Comparison of ENCODE assay signal across 12 cellular contexts in the genomic region with DNA sequence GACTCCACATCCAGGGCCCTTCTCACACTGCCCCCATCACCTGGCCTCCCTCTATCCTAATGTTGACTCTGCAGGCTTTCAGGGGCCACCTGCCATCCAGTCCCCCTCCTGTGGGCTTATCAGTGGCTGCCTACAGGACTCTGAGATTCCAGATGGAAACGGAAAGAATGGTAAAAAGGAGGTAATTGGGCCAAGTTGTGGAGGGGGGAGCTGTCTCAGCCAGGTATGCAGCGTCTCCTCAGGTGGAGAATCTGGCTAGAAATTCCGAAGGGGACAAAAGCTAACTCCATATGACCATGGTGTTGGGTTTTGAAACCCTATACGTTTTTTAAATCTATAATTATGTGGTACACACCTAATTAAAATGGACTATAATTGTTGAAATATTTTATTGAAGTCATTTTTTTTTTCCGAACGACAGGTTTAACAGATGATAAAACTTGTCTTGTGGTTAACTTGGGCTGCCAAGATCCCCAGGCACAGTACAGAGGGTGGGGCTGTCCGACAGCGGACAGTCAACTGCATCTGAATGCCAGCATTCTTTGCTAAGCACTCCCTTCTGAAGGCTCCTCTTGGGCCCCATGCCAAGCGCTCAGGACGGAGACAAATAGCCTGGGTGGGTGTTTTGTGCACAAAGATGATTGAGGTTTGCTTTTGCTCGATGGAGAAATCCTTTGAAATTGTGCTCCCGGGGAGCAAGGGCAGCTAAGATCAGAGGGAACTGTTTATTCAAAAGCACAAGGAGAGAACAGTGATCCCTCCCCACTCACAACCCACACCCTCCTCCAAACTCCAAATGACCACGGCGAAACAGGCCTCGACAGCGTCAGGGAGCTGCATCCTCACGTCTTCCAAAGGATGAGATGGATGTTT.
DNase-seq lines count a peak whose midpoint lies in the region; TF ChIP-seq lines count a peak whose summit lies in the region.
"Had no signal": no experiment of that assay in that cellular context is flagged by ENCODE, and none has a peak within 500 bp of the region (broad histone marks: within the 10 kb centered on the region; RNA-seq: fewer than 3 reads in every experiment).

No MANE protein-coding gene starts in this region.

- H3K36me3 ChIP-seq in SJSA1 (no peaks in the 10 kb centered on the region), testis (ENCODE audit: low read depth, missing control alignments) (no peaks in the 10 kb centered on the region)

- H3K27ac ChIP-seq in SJSA1 (no peak overlapping the region), testis (no peak overlapping the region)
- H3K27ac ChIP-seq: SK-N-MC had no signal

- H3K9me3 ChIP-seq in SJSA1 (replicated peaks) (no peaks in the 10 kb centered on the region), testis (no peaks in the 10 kb centered on the region)

- no peak for TF ChIP-seq CTCF in testis (IDR thresholded peaks at IDR 0.05)
- no peak for TF ChIP-seq CTCF in GM13977 (IDR thresholded peaks at IDR 0.05; ENCODE audit: extremely low read depth, insufficient read depth, missing control alignments)

- H3K27me3 ChIP-seq in SJSA1 (replicated peaks) (no peaks in the 10 kb centered on the region), testis (no peaks in the 10 kb centered on the region)

- no peak overlapping the region for H3K4me3 ChIP-seq in SJSA1
- no peak overlapping the region for H3K4me3 ChIP-seq in testis
- H3K4me3 ChIP-seq: SK-N-MC had no signal

- no peak for TF ChIP-seq POLR2A in testis (IDR thresholded peaks at IDR 0.05)

- in situ Hi-C loops in GM13977 (cut with MboI; ENCODE audit: low pct_unique_long_range_greater_than_20kb, low sequenced_read_pairs, unreplicated experiment): no loop called here

- peaks cover 68% of the 10 kb centered on the region for H3K4me1 ChIP-seq in SJSA1 (replicated peaks)
- peaks cover 4% of the 10 kb centered on the region for H3K4me1 ChIP-seq in testis

- WGBS in testis, 2 donors: 23 to 32% methylated on average over 16 to 17 of the region's 17 CpGs

- DNase-seq in HPDE6-E6E7 (ENCODE audit: extremely low spot score) (peak; percentile 69), SJSA1 (ENCODE audit: low read depth in 1 of 2, low spot score in 2 of 2) (peak; percentile 80 to 88), iPS-NIHi11 (ENCODE audit: low spot score) (peak; percentile 41), testis (peak; percentile 77), SIG-M5 treated with dmso at 0.1 percent for 504 hours (lab: John Stamatoyannopoulos, UW; ENCODE audit: unreplicated experiment) (no peak), GM13977 (ENCODE audit: low spot score) (no peak), DMS 273 (lab: John Stamatoyannopoulos, UW; ENCODE audit: unreplicated experiment) (no peak)
- DNase-seq: activated CD4-positive, alpha-beta memory T cell treated with anti-CD3 and anti-CD28 coated beads, Interleukin-2, amount 10 ng/mL, durations not matched to agents 7 days and 5 days; NCI-H226; nephron progenitor cell; stimulated activated naive CD4-positive, alpha-beta T cell treated with Interleukin-2 at 50 U/mL for 16 hours had no signal

- intact Hi-C loops in testis (cut with DNase I; ENCODE audit: low total_unique reads): no loop called here

Comparison
In these comparisons a context has a peak if more than half of its experiments do, and no peak if none do; other contexts are left out.
1. DNase-seq: peak in HPDE6-E6E7 (single experiment), SJSA1 (2 of 2), iPS-NIHi11 (single experiment) and testis (single experiment); none in SIG-M5 treated with dmso at 0.1 percent for 504 hours (single experiment), GM13977 (single experiment) and DMS 273 (single experiment).